In the genomic region with DNA sequence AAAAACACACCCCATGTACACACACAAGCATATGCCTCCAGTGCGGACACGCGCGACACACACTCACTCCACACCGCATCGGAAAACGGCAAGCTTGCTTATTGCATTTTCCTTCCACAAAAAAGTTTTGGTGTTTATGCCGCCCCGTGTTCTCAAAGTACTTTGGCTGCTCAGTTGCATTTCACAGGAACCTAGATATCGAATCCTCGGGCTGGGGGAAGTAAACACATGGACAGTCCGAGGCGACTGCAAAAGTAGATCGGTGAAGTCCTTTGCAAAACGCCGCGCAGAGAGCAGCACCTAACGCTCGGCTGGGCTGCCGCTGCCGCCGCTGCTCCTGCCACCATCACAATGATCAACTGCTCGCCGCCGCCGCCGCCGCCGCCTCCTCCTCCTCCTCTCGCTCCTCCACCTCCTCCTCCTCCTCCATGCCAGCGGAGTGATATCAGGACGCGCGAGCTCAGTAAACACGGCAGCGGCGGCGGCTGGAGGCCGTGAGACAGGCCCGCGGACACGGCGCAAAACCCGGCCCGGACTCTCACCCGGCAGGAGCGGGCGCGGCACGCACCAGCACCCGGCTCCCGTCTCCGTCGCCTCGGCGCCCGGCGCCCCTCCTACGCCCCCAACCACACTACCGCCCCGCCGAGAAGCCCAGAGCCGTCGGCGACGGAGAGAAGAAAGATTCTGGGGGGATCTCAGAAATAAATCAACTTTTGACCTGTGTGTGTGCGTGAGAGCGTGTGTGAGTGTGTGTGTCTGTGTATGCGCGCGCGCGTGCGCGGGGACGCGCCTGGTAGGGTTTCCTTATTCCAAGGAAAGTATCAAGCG, we compare ENCODE assay signal across 1 cellular context.
A peak's percentile ranks its signal among the peaks of the same experiment; 100 is the strongest.
TF ChIP-seq lines count a peak whose summit lies in the region.

Gene MAML3, minus strand, starts transcription at position 441 of the 828 bp plus-strand sequence. CDS start 857 bp downstream, outside the sequence.

TF ChIP-seq in HEK293, 187 proteins besides CTCF, POLR2A, EP300 and RAD21 (continued from another document and continues in another):
- TF ChIP-seq SETDB1 (IDR thresholded peaks at IDR 0.05; ENCODE audit: insufficient read length, low read length) (no peak), ZNF274 (IDR thresholded peaks at IDR 0.05; ENCODE audit: low read length) (no peak), ZNF274 (tag by site-specific recombination; IDR thresholded peaks at IDR 0.05; ENCODE audit: borderline replicate concordance) (no peak), HOXA7 (CRISPR knock-in tag; IDR thresholded peaks at IDR 0.05; ENCODE audit: borderline replicate concordance) (no peak), PRDM1 (tag by site-specific recombination; IDR thresholded peaks at IDR 0.05) (no peak), ZNF549 (tag by site-specific recombination; IDR thresholded peaks at IDR 0.05) (no peak), FEZF1 (tag by site-specific recombination; IDR thresholded peaks at IDR 0.05) (peak; percentile 53), KLF7 (tag by site-specific recombination; IDR thresholded peaks at IDR 0.05; ENCODE audit: borderline replicate concordance) (no peak), KLF17 (tag by site-specific recombination; IDR thresholded peaks at IDR 0.05) (peak; percentile 88), OVOL3 (tag by site-specific recombination; IDR thresholded peaks at IDR 0.05) (no peak; the same call in 1 of the 2 replicates), ZFHX2 (tag by site-specific recombination; conservative IDR thresholded peaks at IDR 0.05) (peak; percentile 96), ZNF48 (tag by site-specific recombination; IDR thresholded peaks at IDR 0.05) (no peak), ZNF214 (tag by site-specific recombination; IDR thresholded peaks at IDR 0.05; ENCODE audit: borderline replicate concordance) (no peak), ZBTB44 (tag by site-specific recombination; IDR thresholded peaks at IDR 0.05) (peak; percentile 68), ZNF341 (tag by site-specific recombination; IDR thresholded peaks at IDR 0.05; ENCODE audit: low read depth) (no peak), ZBTB8A (tag by site-specific recombination; IDR thresholded peaks at IDR 0.05) (peak; percentile 94), ZNF623 (tag by site-specific recombination; IDR thresholded peaks at IDR 0.05) (peak; percentile 24), ZNF24 (tag by site-specific recombination; IDR thresholded peaks at IDR 0.05) (peak; percentile 81), TSHZ1 (tag by site-specific recombination; IDR thresholded peaks at IDR 0.05; ENCODE audit: borderline replicate concordance) (peak; percentile 80), ZNF266 (tag by site-specific recombination; IDR thresholded peaks at IDR 0.05; ENCODE audit: low read depth) (no peak), ZNF133 (tag by site-specific recombination; IDR thresholded peaks at IDR 0.05) (no peak), KLF16 (tag by site-specific recombination; IDR thresholded peaks at IDR 0.05) (peak; percentile 93), ZNF514 (tag by site-specific recombination; IDR thresholded peaks at IDR 0.05) (no peak), ZNF704 (tag by site-specific recombination; IDR thresholded peaks at IDR 0.05) (no peak), ZNF518A (tag by site-specific recombination; conservative IDR thresholded peaks at IDR 0.05; ENCODE audit: low read depth) (no peak; the same call in 1 of the 2 replicates), ZNF23 (tag by site-specific recombination; IDR thresholded peaks at IDR 0.05; ENCODE audit: borderline replicate concordance) (no peak), MYNN (tag by site-specific recombination; IDR thresholded peaks at IDR 0.05; ENCODE audit: borderline replicate concordance) (no peak), ZSCAN18 (tag by site-specific recombination; IDR thresholded peaks at IDR 0.05) (peak; percentile 80; the same call in 1 of the 2 replicates), ZNF561 (tag by site-specific recombination; IDR thresholded peaks at IDR 0.05; ENCODE audit: borderline replicate concordance) (peak; percentile 92), YY1 (tag by site-specific recombination; IDR thresholded peaks at IDR 0.05) (peak; percentile 80), ZNF280C (tag by site-specific recombination; IDR thresholded peaks at IDR 0.05) (no peak), ZBTB7A (tag by site-specific recombination; IDR thresholded peaks at IDR 0.05; ENCODE audit: low read depth) (0 out of 2 replicates have a peak, but pooled peaks have one; percentile 41), OSR2 (tag by site-specific recombination; IDR thresholded peaks at IDR 0.05) (peak; percentile 76)
- TF ChIP-seq, protein P1, sequence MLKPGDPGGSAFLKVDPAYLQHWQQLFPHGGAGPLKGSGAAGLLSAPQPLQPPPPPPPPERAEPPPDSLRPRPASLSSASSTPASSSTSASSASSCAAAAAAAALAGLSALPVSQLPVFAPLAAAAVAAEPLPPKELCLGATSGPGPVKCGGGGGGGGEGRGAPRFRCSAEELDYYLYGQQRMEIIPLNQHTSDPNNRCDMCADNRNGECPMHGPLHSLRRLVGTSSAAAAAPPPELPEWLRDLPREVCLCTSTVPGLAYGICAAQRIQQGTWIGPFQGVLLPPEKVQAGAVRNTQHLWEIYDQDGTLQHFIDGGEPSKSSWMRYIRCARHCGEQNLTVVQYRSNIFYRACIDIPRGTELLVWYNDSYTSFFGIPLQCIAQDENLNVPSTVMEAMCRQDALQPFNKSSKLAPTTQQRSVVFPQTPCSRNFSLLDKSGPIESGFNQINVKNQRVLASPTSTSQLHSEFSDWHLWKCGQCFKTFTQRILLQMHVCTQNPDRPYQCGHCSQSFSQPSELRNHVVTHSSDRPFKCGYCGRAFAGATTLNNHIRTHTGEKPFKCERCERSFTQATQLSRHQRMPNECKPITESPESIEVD (tag by site-specific recombination; IDR thresholded peaks at IDR 0.05), result peak; percentile 37; the same call in 1 of the 2 replicates
- TF ChIP-seq, protein P2, sequence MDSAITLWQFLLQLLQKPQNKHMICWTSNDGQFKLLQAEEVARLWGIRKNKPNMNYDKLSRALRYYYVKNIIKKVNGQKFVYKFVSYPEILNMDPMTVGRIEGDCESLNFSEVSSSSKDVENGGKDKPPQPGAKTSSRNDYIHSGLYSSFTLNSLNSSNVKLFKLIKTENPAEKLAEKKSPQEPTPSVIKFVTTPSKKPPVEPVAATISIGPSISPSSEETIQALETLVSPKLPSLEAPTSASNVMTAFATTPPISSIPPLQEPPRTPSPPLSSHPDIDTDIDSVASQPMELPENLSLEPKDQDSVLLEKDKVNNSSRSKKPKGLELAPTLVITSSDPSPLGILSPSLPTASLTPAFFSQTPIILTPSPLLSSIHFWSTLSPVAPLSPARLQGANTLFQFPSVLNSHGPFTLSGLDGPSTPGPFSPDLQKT (IDR thresholded peaks at IDR 0.05; ENCODE audit: borderline replicate concordance, low read depth, low read length), result no peak
